In the genomic region with DNA sequence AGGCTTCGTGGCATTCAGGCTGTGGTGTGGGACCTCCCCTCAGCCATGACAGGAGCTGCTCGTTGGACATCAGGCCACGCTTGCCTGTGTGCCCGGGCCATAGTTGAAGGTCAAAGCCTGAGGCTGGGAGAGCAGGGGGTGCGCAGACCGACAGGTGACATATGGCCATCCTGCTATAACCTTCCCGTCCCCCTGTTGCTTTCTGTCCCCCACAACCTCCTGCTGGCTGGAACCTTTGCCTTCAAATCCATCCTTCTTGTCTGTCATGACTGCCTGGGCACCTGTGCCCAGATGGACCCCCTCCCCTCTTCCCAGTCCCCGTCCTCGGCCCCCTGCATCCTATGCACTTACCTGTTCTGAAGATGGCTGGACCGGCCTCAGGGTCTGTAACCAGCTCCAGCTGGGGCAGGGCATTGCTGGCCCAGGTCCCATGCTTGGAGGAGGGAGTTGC, we compare ENCODE assay signal across 17 cellular contexts.
DNase-seq lines count a peak whose midpoint lies in the region; ATAC-seq and TF ChIP-seq lines count a peak whose summit lies in the region.
"Had no signal": no experiment of that assay in that cellular context is flagged by ENCODE, and none has a peak within 500 bp of the region (broad histone marks: within the 10 kb centered on the region; RNA-seq: fewer than 3 reads in every experiment).

No MANE protein-coding gene starts in this region.

- H3K36me3 ChIP-seq in Peyer's patch, result peaks cover 0 to 37% (median 0%) of the 10 kb centered on the region in 3 donors
- H3K36me3 ChIP-seq in vagina, result no peaks in the 10 kb centered on the region

- no peaks in the 10 kb centered on the region for H3K9me3 ChIP-seq in right cardiac atrium (ENCODE audit: control insufficient read depth, low read length)
- H3K9me3 ChIP-seq in Peyer's patch, result no peaks in the 10 kb centered on the region
- no peaks in the 10 kb centered on the region for H3K9me3 ChIP-seq in vagina

- intact Hi-C loops in cardiac septum (cut with DNase I), result no loop called here
- intact Hi-C loops in right cardiac atrium (cut with DNase I), result no loop called here
- intact Hi-C loops in vagina (cut with DNase I), result no loop called here

- ATAC-seq in right cardiac atrium, result no peak
- ATAC-seq in left lobe of liver, result no peak
- no peak for ATAC-seq in GM21447 (IDR thresholded peaks at IDR 0.05; ENCODE audit: unreplicated experiment)
- no peak for ATAC-seq in HG02759 (IDR thresholded peaks at IDR 0.05; ENCODE audit: unreplicated experiment)
- ATAC-seq: activated CD4-positive, alpha-beta T cell treated with anti-CD3 and anti-CD28 coated beads for 36 hours; Panc1 had no signal

- TF ChIP-seq POLR2A in Peyer's patch (IDR thresholded peaks at IDR 0.05) (no peak), vagina (IDR thresholded peaks at IDR 0.05) (no peak)

- TF ChIP-seq CTCF in Peyer's patch (IDR thresholded peaks at IDR 0.05) (no peak), vagina (IDR thresholded peaks at IDR 0.05) (no peak)

- 91% methylated on average over 10 of the region's 10 CpGs for WGBS in right cardiac atrium

- H3K27ac ChIP-seq in right cardiac atrium (ENCODE audit: low read length), result no peak overlapping the region
- H3K27ac ChIP-seq in Peyer's patch, result no peak overlapping the region
- H3K27ac ChIP-seq in vagina, result no peak overlapping the region

- H3K27me3 ChIP-seq in right cardiac atrium (ENCODE audit: control insufficient read depth, insufficient read depth) (no peaks in the 10 kb centered on the region), Peyer's patch (no peaks in the 10 kb centered on the region), vagina (no peaks in the 10 kb centered on the region)

- DNase-seq in cardiac septum (ENCODE audit: low spot score), result peak; percentile 41
- no peak for DNase-seq in right cardiac atrium
- peak; percentile 8 to 46 (median 44) for DNase-seq in Peyer's patch
- DNase-seq in left lobe of liver (ENCODE audit: low spot score), result peak; percentile 42
- peak; percentile 65 to 84 for DNase-seq in vagina (ENCODE audit: extremely low spot score in 2 of 2)
- no peak for DNase-seq in stimulated activated CD4-positive, alpha-beta T cell treated with anti-CD3 and anti-CD28 coated beads, Interleukin-12 subunit alpha, Interleukin-12 subunit beta, amount 100 ng/mL, for 4 hours
- DNase-seq: activated CD4-positive, alpha-beta T cell treated with anti-CD3 and anti-CD28 coated beads for 36 hours; activated T-cell treated with anti-CD3 and anti-CD28 coated beads for 4 hours; NCI-H1436; NCI-H2171 treated with DMSO at 0.1 percent for 48 hours; NCI-H748 treated with DMSO at 0.1 percent for 48 hours; occipital lobe; stimulated activated naive CD4-positive, alpha-beta T cell; T1000 had no signal

- H3K4me1 ChIP-seq in right cardiac atrium (ENCODE audit: control insufficient read depth, insufficient read depth, low read length) (no peaks in the 10 kb centered on the region), Peyer's patch (peaks cover 3 to 12% (median 8%) of the 10 kb centered on the region in 4 donors), vagina (no peaks in the 10 kb centered on the region)

- H3K4me3 ChIP-seq in right cardiac atrium (ENCODE audit: low read length) (no peak overlapping the region), Peyer's patch (no peak overlapping the region), vagina (no peak overlapping the region)

Comparison
In these comparisons a context has a peak if more than half of its experiments do, and no peak if none do; other contexts are left out.
1. DNase-seq: peak in cardiac septum (single experiment), Peyer's patch (3 of 3), left lobe of liver (single experiment) and vagina (2 of 2); none in right cardiac atrium (0 of 3) and stimulated activated CD4-positive, alpha-beta T cell treated with anti-CD3 and anti-CD28 coated beads, Interleukin-12 subunit alpha, Interleukin-12 subunit beta, amount 100 ng/mL, for 4 hours (single experiment).